17 cellular contexts compared by ENCODE assay signal in genomic region chr1:85484264-85484663, GRCh38. TPM values are rescaled to one million over a fixed set of nuclear protein-coding genes. Genes with fewer than 3 reads are reported as not detected.
"Had no signal": no experiment of that assay in that cellular context is flagged by ENCODE, and none has a peak within 500 bp of the region (broad histone marks: within the 10 kb centered on the region; RNA-seq: fewer than 3 reads in every experiment).

No MANE protein-coding gene starts in this region.

- H3K4me3 Mint-ChIP-seq: activated CD8-positive, alpha-beta memory T cell treated with anti-CD3 and anti-CD28 coated beads, Interleukin-2, amount 10 ng/mL, durations not matched to agents 7 days and 5 days; activated naive CD4-positive, alpha-beta T cell treated with anti-CD3 and anti-CD28 coated beads, Interleukin-2, amount 50 U/mL, for 24 hours; activated T-cell treated with anti-CD3 and anti-CD28 coated beads, Interleukin-2, amount 50 U/mL, for 24 hours; stimulated activated effector memory CD8-positive, alpha-beta T cell treated with anti-CD3 and anti-CD28 coated beads, Interleukin-12 subunit alpha, Interleukin-12 subunit beta, amount 100 ng/mL, for 72 hours; T-helper 2 cell treated with Interferon-gamma antibody and Interleukin-4, amounts not matched to agents 5 μg/mL and 100 μg/mL, for 36 hours had no signal

- H3K9me3 Mint-ChIP-seq: activated naive CD4-positive, alpha-beta T cell treated with anti-CD3 and anti-CD28 coated beads, Interleukin-2, amount 50 U/mL, for 24 hours; activated T-cell treated with anti-CD3 and anti-CD28 coated beads, Interleukin-2, amount 50 U/mL, for 24 hours; stimulated activated effector memory CD8-positive, alpha-beta T cell treated with anti-CD3 and anti-CD28 coated beads, Interleukin-12 subunit alpha, Interleukin-12 subunit beta, amount 100 ng/mL, for 72 hours; T-helper 2 cell treated with Interferon-gamma antibody and Interleukin-4, amounts not matched to agents 5 μg/mL and 100 μg/mL, for 36 hours had no signal

- H3K36me3 ChIP-seq: breast epithelium, lower lobe of right lung, thyroid gland, vagina had no signal

- H3K4me1 ChIP-seq: breast epithelium, lower lobe of right lung, thyroid gland, vagina had no signal

- H3K36me3 Mint-ChIP-seq: activated CD8-positive, alpha-beta memory T cell treated with anti-CD3 and anti-CD28 coated beads, Interleukin-2, amount 10 ng/mL, durations not matched to agents 7 days and 5 days; activated naive CD4-positive, alpha-beta T cell treated with anti-CD3 and anti-CD28 coated beads, Interleukin-2, amount 50 U/mL, for 24 hours; stimulated activated effector memory CD8-positive, alpha-beta T cell treated with anti-CD3 and anti-CD28 coated beads, Interleukin-12 subunit alpha, Interleukin-12 subunit beta, amount 100 ng/mL, for 72 hours had no signal

- H3K27ac ChIP-seq: breast epithelium, epithelial cell of prostate, lower lobe of right lung, thyroid gland, vagina had no signal

- ATAC-seq: activated CD8-positive, alpha-beta memory T cell treated with anti-CD3 and anti-CD28 coated beads, Interleukin-2, amount 10 ng/mL, durations not matched to agents 7 days and 5 days; left cardiac atrium; lower lobe of right lung; stimulated activated effector memory CD8-positive, alpha-beta T cell treated with anti-CD3 and anti-CD28 coated beads, Interleukin-12 subunit alpha, Interleukin-12 subunit beta, amount 100 ng/mL, for 72 hours had no signal

- H3K27ac Mint-ChIP-seq: activated CD8-positive, alpha-beta memory T cell treated with anti-CD3 and anti-CD28 coated beads, Interleukin-2, amount 10 ng/mL, durations not matched to agents 7 days and 5 days; activated naive CD4-positive, alpha-beta T cell treated with anti-CD3 and anti-CD28 coated beads, Interleukin-2, amount 50 U/mL, for 24 hours; activated T-cell treated with anti-CD3 and anti-CD28 coated beads, Interleukin-2, amount 50 U/mL, for 24 hours; stimulated activated effector memory CD8-positive, alpha-beta T cell treated with anti-CD3 and anti-CD28 coated beads, Interleukin-12 subunit alpha, Interleukin-12 subunit beta, amount 100 ng/mL, for 72 hours; T-helper 2 cell treated with Interferon-gamma antibody and Interleukin-4, amounts not matched to agents 5 μg/mL and 100 μg/mL, for 36 hours had no signal

- H3K4me1 Mint-ChIP-seq: activated CD8-positive, alpha-beta memory T cell treated with anti-CD3 and anti-CD28 coated beads, Interleukin-2, amount 10 ng/mL, durations not matched to agents 7 days and 5 days; activated naive CD4-positive, alpha-beta T cell treated with anti-CD3 and anti-CD28 coated beads, Interleukin-2, amount 50 U/mL, for 24 hours; stimulated activated effector memory CD8-positive, alpha-beta T cell treated with anti-CD3 and anti-CD28 coated beads, Interleukin-12 subunit alpha, Interleukin-12 subunit beta, amount 100 ng/mL, for 72 hours had no signal

- H3K9me3 ChIP-seq: breast epithelium, lower lobe of right lung, thyroid gland, vagina had no signal

- H3K4me2 ChIP-seq: smooth muscle cell had no signal

- H3K27me3 ChIP-seq: breast epithelium, thyroid gland, vagina had no signal

- DNase-seq: activated CD4-positive, alpha-beta T cell treated with anti-CD3 and anti-CD28 coated beads, Interleukin-2, amount 50 U/mL, for 48 hours; activated CD4-positive, CD25-positive, alpha-beta regulatory T cell treated with anti-CD3 and anti-CD28 coated beads, Interleukin-2, amount 50 U/mL, for 72 hours; activated CD8-positive, alpha-beta memory T cell treated with anti-CD3 and anti-CD28 coated beads, Interleukin-2, amount 10 ng/mL, durations not matched to agents 7 days and 5 days; activated effector memory CD4-positive, alpha-beta T cell treated with Interleukin-2 at 50 U/mL for 16 hours; activated T-cell treated with anti-CD3 and anti-CD28 coated beads, Interleukin-2, amount 50 U/mL, for 24 hours; hippocampal formation; left cardiac atrium; lower lobe of right lung; midbrain; thyroid gland had no signal

- H3K4me3 ChIP-seq: breast epithelium, lower lobe of right lung, smooth muscle cell, thyroid gland, vagina had no signal

RNA-seq across cellular contexts. Expression of gene DDAH1, which starts 19.3 kb away (rescaled TPM):
- total RNA-seq: activated CD8-positive, alpha-beta memory T cell treated with anti-CD3 and anti-CD28 coated beads, Interleukin-2, amount 10 ng/mL, durations not matched to agents 7 days and 5 days had no signal
